Comparison of ENCODE assay signal across 29 cellular contexts in the genomic region with DNA sequence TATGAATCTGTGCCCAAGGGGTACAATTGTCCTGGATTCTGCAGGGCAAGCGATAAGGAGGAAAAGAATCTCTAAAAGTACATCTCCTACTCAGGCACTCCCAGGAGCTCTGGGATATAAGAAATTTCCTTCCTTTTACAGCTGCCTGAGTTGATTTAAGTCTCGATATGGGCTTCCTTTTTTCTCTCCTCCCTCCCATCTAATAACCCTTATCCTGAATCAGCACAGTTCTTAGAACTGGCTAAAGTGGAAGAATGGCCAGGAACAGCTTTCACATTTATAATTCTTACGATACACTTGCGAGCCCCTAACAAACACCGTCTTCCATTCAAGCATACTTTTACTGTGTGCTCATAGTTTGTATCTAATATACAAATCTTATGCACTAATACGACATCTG.
"Had no signal": no experiment of that assay in that cellular context is flagged by ENCODE, and none has a peak within 500 bp of the region (broad histone marks: within the 10 kb centered on the region; RNA-seq: fewer than 3 reads in every experiment).

No MANE protein-coding gene starts in this region.

- DNase-seq: activated CD4-positive, alpha-beta memory T cell treated with anti-CD3 and anti-CD28 coated beads for 36 hours; activated CD4-positive, alpha-beta T cell treated with anti-CD3 and anti-CD28 coated beads for 36 hours; activated CD4-positive, alpha-beta T cell treated with anti-CD3 and anti-CD28 coated beads, Interleukin-2, amount 10 ng/mL, durations not matched to agents 24 days and 14 days; activated CD4-positive, CD25-positive, alpha-beta regulatory T cell; activated CD4-positive, CD25-positive, alpha-beta regulatory T cell treated with anti-CD3 and anti-CD28 coated beads, Interleukin-2, amount 50 U/mL, for 72 hours; activated CD8-positive, alpha-beta memory T cell treated with anti-CD3 and anti-CD28 coated beads, Interleukin-2, amount 10 ng/mL, durations not matched to agents 7 days and 5 days; activated CD8-positive, alpha-beta memory T cell treated with anti-CD3 and anti-CD28 coated beads, Interleukin-2, amount 50 U/mL, for 4 hours; activated CD8-positive, alpha-beta T cell treated with anti-CD3 and anti-CD28 coated beads, Interleukin-2, amount 10 ng/mL, durations not matched to agents 7 days and 5 days; activated effector memory CD4-positive, alpha-beta T cell treated with anti-CD3 and anti-CD28 coated beads, Interleukin-2, amount 50 U/mL, for 16 hours; activated naive CD4-positive, alpha-beta T cell treated with anti-CD3 and anti-CD28 coated beads for 36 hours; activated naive CD8-positive, alpha-beta T cell treated with anti-CD3 and anti-CD28 coated beads for 36 hours; activated naive CD8-positive, alpha-beta T cell treated with anti-CD3 and anti-CD28 coated beads, Interleukin-2, amount 50 U/mL, for 24 hours; activated T-cell treated with anti-CD3 and anti-CD28 coated beads, Interleukin-2, amount 50 U/mL, for 1 hour; activated T-cell treated with anti-CD3 and anti-CD28 coated beads, Interleukin-2, amount 50 U/mL, for 48 hours; adrenal gland; amygdala; aorta; body of pancreas; caudate nucleus; cortex of kidney; effector memory CD4-positive, alpha-beta T cell; endodermal cell; esophagus squamous epithelium; foreskin melanocyte; heart right ventricle; T-helper 2 cell had no signal

- ATAC-seq: activated CD4-positive, alpha-beta T cell treated with anti-CD3 and anti-CD28 coated beads for 36 hours; activated CD8-positive, alpha-beta memory T cell treated with anti-CD3 and anti-CD28 coated beads, Interleukin-2, amount 10 ng/mL, durations not matched to agents 7 days and 5 days; activated CD8-positive, alpha-beta T cell treated with anti-CD3 and anti-CD28 coated beads, Interleukin-2, amount 10 ng/mL, durations not matched to agents 7 days and 5 days; activated naive CD8-positive, alpha-beta T cell treated with anti-CD3 and anti-CD28 coated beads, Interleukin-2, amount 50 U/mL, for 24 hours; body of pancreas; gastroesophageal sphincter; heart right ventricle had no signal

- H3K9me3 ChIP-seq: adrenal gland, body of pancreas, esophagus squamous epithelium, gastroesophageal sphincter, heart right ventricle had no signal

- H3K27ac ChIP-seq: adrenal gland, body of pancreas, epithelial cell of prostate, esophagus squamous epithelium, gastroesophageal sphincter, heart right ventricle had no signal

- H3K27me3 ChIP-seq: adrenal gland, body of pancreas, esophagus squamous epithelium, gastroesophageal sphincter, heart right ventricle had no signal

- H3K4me1 ChIP-seq: adrenal gland, esophagus squamous epithelium, gastroesophageal sphincter, heart right ventricle had no signal

- H3K36me3 ChIP-seq: adrenal gland had no signal

- H3K4me3 ChIP-seq: adrenal gland, body of pancreas, esophagus squamous epithelium, gastroesophageal sphincter, heart right ventricle had no signal

- FAIRE-seq: colon had no signal
